In the genomic region with DNA sequence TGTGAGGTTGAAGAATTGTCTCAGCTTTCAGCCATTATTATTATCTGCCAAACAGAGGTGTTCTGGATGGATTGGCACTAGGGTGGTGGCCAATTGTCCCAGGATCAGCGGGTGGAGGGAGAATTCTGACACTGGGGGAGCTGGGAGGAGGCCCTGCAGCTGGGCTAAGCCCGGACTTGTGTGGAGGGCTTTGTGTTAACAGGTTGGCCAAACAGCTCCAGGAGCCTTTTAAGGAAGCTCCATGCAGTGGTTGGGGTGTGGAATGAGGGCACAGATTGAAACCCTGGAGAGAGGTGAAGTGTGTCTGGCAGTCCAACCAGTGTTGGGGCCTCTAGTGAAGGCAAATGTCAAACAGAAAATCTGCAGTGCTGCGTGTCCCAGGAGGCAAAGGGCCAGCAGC, we compare ENCODE assay signal across 29 cellular contexts.
"Had no signal": no experiment of that assay in that cellular context is flagged by ENCODE, and none has a peak within 500 bp of the region (broad histone marks: within the 10 kb centered on the region; RNA-seq: fewer than 3 reads in every experiment).

No MANE protein-coding gene starts in this region.

- H3K36me3 ChIP-seq: brain microvascular endothelial cell, esophagus muscularis mucosa, gastrocnemius medialis, WERI-Rb-1 had no signal

- H3K4me1 ChIP-seq: foreskin keratinocyte had no signal

- DNase-seq: activated B cell treated with CpG ODN at 0.5 μM for 24 hours; activated CD4-positive, alpha-beta T cell treated with anti-CD3 and anti-CD28 coated beads for 48 hours; activated CD4-positive, alpha-beta T cell treated with anti-CD3 and anti-CD28 coated beads, Interleukin-2, amount 50 U/mL, for 1 hour; activated CD4-positive, alpha-beta T cell treated with anti-CD3 and anti-CD28 coated beads, Interleukin-2, amount 50 U/mL, for 48 hours; activated CD8-positive, alpha-beta memory T cell treated with anti-CD3 and anti-CD28 coated beads for 24 hours; activated CD8-positive, alpha-beta T cell treated with anti-CD3 and anti-CD28 coated beads for 36 hours; activated effector memory CD4-positive, alpha-beta T cell treated with Interleukin-2 at 50 U/mL for 16 hours; activated gamma-delta T cell treated with Interleukin-2 at 50 U/mL for 16 hours; activated naive CD4-positive, alpha-beta T cell treated with anti-CD3 and anti-CD28 coated beads, Interleukin-2, amount 50 U/mL, for 16 hours; activated naive CD4-positive, alpha-beta T cell treated with Interleukin-2 at 50 U/mL for 16 hours; activated T-cell treated with anti-CD3 and anti-CD28 coated beads, Interleukin-2, amount 50 U/mL, for 4 hours; amniotic stem cell; anterior cingulate cortex; brain microvascular endothelial cell; dorsolateral prefrontal cortex; effector memory CD4-positive, alpha-beta T cell; endodermal cell; erythroblast; foreskin keratinocyte; gastrocnemius medialis; glutamatergic neuron; T-helper 1 cell; T-helper 17 cell; T1000; WERI-Rb-1 had no signal

- H3K27me3 ChIP-seq: brain microvascular endothelial cell, dorsolateral prefrontal cortex, esophagus muscularis mucosa, foreskin keratinocyte, gastrocnemius medialis had no signal

- H3K27ac ChIP-seq: brain microvascular endothelial cell, coronary artery, dorsolateral prefrontal cortex, esophagus muscularis mucosa, foreskin keratinocyte, gastrocnemius medialis, WERI-Rb-1 had no signal

- ATAC-seq: activated CD4-positive, CD25-positive, alpha-beta regulatory T cell treated with anti-CD3 and anti-CD28 coated beads, Interleukin-2, amount 50 U/mL, for 24 hours; activated CD8-positive, alpha-beta T cell treated with anti-CD3 and anti-CD28 coated beads for 36 hours; activated T-cell treated with anti-CD3 and anti-CD28 coated beads, Interleukin-2, amount 50 U/mL, for 4 hours; activated T-helper 17 cell treated with anti-CD3 and anti-CD28 coated beads, Interleukin-2, amount 50 U/mL, for 72 hours; foreskin keratinocyte; gastrocnemius medialis; T-helper 17 cell had no signal

- H3K9me3 ChIP-seq: esophagus muscularis mucosa, gastrocnemius medialis had no signal

- H3K4me3 ChIP-seq: coronary artery, dorsolateral prefrontal cortex, esophagus muscularis mucosa, gastrocnemius medialis had no signal
